6 cellular contexts compared by ENCODE assay signal in the genomic region with DNA sequence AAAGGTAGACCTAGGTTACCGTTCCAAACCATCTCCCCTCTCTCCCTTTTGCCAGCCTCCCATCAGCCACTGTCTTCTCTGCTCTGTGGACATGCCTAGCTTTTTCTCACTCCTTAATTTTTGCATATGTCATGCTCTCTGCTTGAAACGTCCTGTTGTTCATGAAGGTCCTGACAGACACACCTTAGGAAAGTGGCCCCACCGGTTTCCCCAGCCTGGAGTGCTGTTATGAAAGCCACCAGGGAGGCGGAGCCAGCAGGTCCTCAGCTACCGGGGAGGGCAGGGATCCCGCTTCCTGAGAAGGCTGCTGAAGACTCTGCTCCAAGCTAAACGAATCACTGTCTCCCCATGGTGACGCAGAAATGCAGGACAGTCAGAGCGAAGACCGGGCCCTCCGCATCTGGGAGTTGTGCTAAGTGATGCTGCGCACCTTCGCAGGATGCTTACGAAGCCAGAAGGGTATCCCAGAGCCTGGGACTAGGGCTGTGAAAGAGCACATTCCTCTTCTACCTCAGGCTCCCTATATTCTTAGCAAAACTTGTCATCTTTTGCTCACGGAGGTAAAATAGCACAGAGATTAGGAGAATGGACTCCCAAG.
DNase-seq lines count a peak whose midpoint lies in the region; ATAC-seq lines count a peak whose summit lies in the region.

No MANE protein-coding gene starts in this region.

- peaks cover 27% of the 10 kb centered on the region for H3K4me1 ChIP-seq in mucosa of stomach (ENCODE audit: control insufficient read depth, insufficient read depth, low read length)

- peak overlapping the region; percentile 75 for H3K4me3 Mint-ChIP-seq in activated naive CD8-positive, alpha-beta T cell treated with anti-CD3 and anti-CD28 coated beads, Interleukin-2, amount 50 U/mL, for 24 hours

- ATAC-seq in activated naive CD8-positive, alpha-beta T cell treated with anti-CD3 and anti-CD28 coated beads, Interleukin-2, amount 50 U/mL, for 24 hours = peak; percentile 5
- no peak for ATAC-seq in activated CD4-positive, CD25-positive, alpha-beta regulatory T cell treated with anti-CD3 and anti-CD28 coated beads, Interleukin-2, amount 50 U/mL, for 24 hours

- no peaks in the 10 kb centered on the region for H3K9me3 ChIP-seq in mucosa of stomach (ENCODE audit: control insufficient read depth, low read length)

- H3K36me3 Mint-ChIP-seq in activated naive CD8-positive, alpha-beta T cell treated with anti-CD3 and anti-CD28 coated beads, Interleukin-2, amount 50 U/mL, for 24 hours (ENCODE audit: low read depth) = no peaks in the 10 kb centered on the region

- no peaks in the 10 kb centered on the region for H3K9me3 Mint-ChIP-seq in activated naive CD8-positive, alpha-beta T cell treated with anti-CD3 and anti-CD28 coated beads, Interleukin-2, amount 50 U/mL, for 24 hours

- H3K27me3 Mint-ChIP-seq in activated naive CD8-positive, alpha-beta T cell treated with anti-CD3 and anti-CD28 coated beads, Interleukin-2, amount 50 U/mL, for 24 hours = peaks cover 2% of the 10 kb centered on the region

- DNase-seq in NCI-H1105 (lab: John Stamatoyannopoulos, UW) (peak; percentile 34), NCI-H128 (lab: John Stamatoyannopoulos, UW; ENCODE audit: unreplicated experiment) (no peak), EL (no peak)
- peak; percentile 50 for DNase-seq in activated naive CD8-positive, alpha-beta T cell treated with anti-CD3 and anti-CD28 coated beads, Interleukin-2, amount 50 U/mL, for 24 hours

- H3K4me3 ChIP-seq in mucosa of stomach (ENCODE audit: low read length) = no peak overlapping the region

- no peaks in the 10 kb centered on the region for H3K36me3 ChIP-seq in mucosa of stomach (ENCODE audit: control insufficient read depth, insufficient read depth, low read length)

- peak overlapping the region; percentile 58 for H3K27ac Mint-ChIP-seq in activated naive CD8-positive, alpha-beta T cell treated with anti-CD3 and anti-CD28 coated beads, Interleukin-2, amount 50 U/mL, for 24 hours

- peak overlapping the region; percentile 4 for H3K9ac ChIP-seq in mucosa of stomach (ENCODE audit: low read length)

- peaks cover 43% of the 10 kb centered on the region for H3K4me1 Mint-ChIP-seq in activated naive CD8-positive, alpha-beta T cell treated with anti-CD3 and anti-CD28 coated beads, Interleukin-2, amount 50 U/mL, for 24 hours

- peaks cover 22% of the 10 kb centered on the region for H3K27me3 ChIP-seq in mucosa of stomach (ENCODE audit: control insufficient read depth, insufficient read depth, low read length)

Comparison
In these comparisons a context has a peak if more than half of its experiments do, and no peak if none do; other contexts are left out.
1. DNase-seq: peak in NCI-H1105 (single experiment) and activated naive CD8-positive, alpha-beta T cell treated with anti-CD3 and anti-CD28 coated beads, Interleukin-2, amount 50 U/mL, for 24 hours (single experiment); none in NCI-H128 (single experiment) and EL (single experiment).